18 cellular contexts compared by ENCODE assay signal in genomic region chr4:38281416-38282071, GRCh38.
DNase-seq lines count a peak whose midpoint lies in the region; ATAC-seq and TF ChIP-seq lines count a peak whose summit lies in the region.
"Had no signal": no experiment of that assay in that cellular context is flagged by ENCODE, and none has a peak within 500 bp of the region (broad histone marks: within the 10 kb centered on the region; RNA-seq: fewer than 3 reads in every experiment).

No MANE protein-coding gene starts in this region.

- H3K79me1 ChIP-seq in IMR-90 (ENCODE audit: low read depth in 1 of 2, low read length in 2 of 2), result no peaks in the 10 kb centered on the region

- peaks cover 0 to 5% (median 1%) of the 10 kb centered on the region in 4 donors for H3K4me1 Mint-ChIP-seq in naive thymus-derived CD8-positive, alpha-beta T cell

- H2BK120ac ChIP-seq in IMR-90 (ENCODE audit: low read depth, low read length), result no peak overlapping the region

- H3K9ac ChIP-seq in IMR-90 (ENCODE audit: low read depth, low read length) (no peak overlapping the region), smooth muscle cell (ENCODE audit: low read depth) (no peak overlapping the region)
- H3K9ac ChIP-seq: parathyroid adenoma had no signal

- no CpG with 5 or more reads among the region's 2 CpGs for WGBS in IMR-90 (ENCODE audit: extremely low coverage in 2 of 2, insufficient read length in 1 of 2), 2 experiments
- WGBS in smooth muscle cell (ENCODE audit: low lambda C conversion rate), result 50% methylated on average over 2 of the region's 2 CpGs

- H3K79me2 ChIP-seq in smooth muscle cell (ENCODE audit: low read depth), result no peaks in the 10 kb centered on the region
- H3K79me2 ChIP-seq: parathyroid adenoma had no signal

- no peak for TF ChIP-seq RAD21 in IMR-90 (IDR thresholded peaks at IDR 0.05; ENCODE audit: low read length)

- no peaks in the 10 kb centered on the region for H3K9me3 Mint-ChIP-seq in naive thymus-derived CD8-positive, alpha-beta T cell

- no peak overlapping the region for H4K5ac ChIP-seq in IMR-90 (ENCODE audit: low read depth, low read length)

- no peak overlapping the region for H3K23ac ChIP-seq in IMR-90 (ENCODE audit: low read depth, low read length)

- H3K14ac ChIP-seq in IMR-90 (replicated peaks; ENCODE audit: low read depth, low read length), result no peak overlapping the region

- BruUV-seq in IMR-90 (replicated peaks; lab: Mats Ljungman, UMichigan), result no TSS peak

- CTCF ChIA-PET in IMR-90 (lab: Yijun Ruan, JAX), result interaction anchor here (0.6 kb wide), 1 partner anchor 10 kb away, joined by 3 read pairs; no protein-coding TSS in a partner anchor

- no peaks in the 10 kb centered on the region for H3K27me3 Mint-ChIP-seq in naive thymus-derived CD8-positive, alpha-beta T cell
- H3K27me3 Mint-ChIP-seq: stimulated activated naive CD8-positive, alpha-beta T cell treated with anti-CD3 and anti-CD28 coated beads, Interleukin-15, Interleukin-2, amounts not matched to agents 100 ng/mL and 50 ng/mL, for 24 hours had no signal

- no peak overlapping the region for H3K27ac ChIP-seq in IMR-90 (ENCODE audit: insufficient read depth, low read length)
- no peak overlapping the region for H3K27ac ChIP-seq in brain microvascular endothelial cell
- H3K27ac ChIP-seq in smooth muscle cell (ENCODE audit: low read depth), result no peak overlapping the region
- H3K27ac ChIP-seq: heart right ventricle, parathyroid adenoma, SK-N-MC had no signal

- H3K27me3 ChIP-seq in IMR-90 (ENCODE audit: control insufficient read depth, insufficient read depth, low read length) (peaks cover 5% of the 10 kb centered on the region), brain microvascular endothelial cell (replicated peaks) (no peaks in the 10 kb centered on the region), smooth muscle cell (ENCODE audit: low read depth) (no peaks in the 10 kb centered on the region)
- H3K27me3 ChIP-seq: heart right ventricle had no signal

- H3K4me3 ChIP-seq in IMR-90 (ENCODE audit: insufficient read depth, low read depth, low read length), result no peak overlapping the region
- no peak overlapping the region for H3K4me3 ChIP-seq in brain microvascular endothelial cell (ENCODE audit: low read depth, low read length)
- no peak overlapping the region for H3K4me3 ChIP-seq in smooth muscle cell
- H3K4me3 ChIP-seq: heart right ventricle, SK-N-MC had no signal

- H3K4me2 ChIP-seq in IMR-90 (ENCODE audit: low read depth, low read length) (no peak overlapping the region), smooth muscle cell (peak overlapping the region; percentile 41)

- in situ Hi-C loops in IMR-90 (cut with MboI; ENCODE audit: low sequenced_read_pairs), result no loop called here
- in situ Hi-C loops in brain microvascular endothelial cell (cut with HindIII; ENCODE audit: low pct_ligation_motif_present, low sequenced_read_pairs), result no loop called here

- POLR2A ChIA-PET in IMR-90 (lab: Charles Lee; ENCODE audit: unreplicated experiment), result no interaction called here
- POLR2A ChIA-PET in naive thymus-derived CD8-positive, alpha-beta T cell (lab: Charles Lee), result no interaction called here

- no peak overlapping the region for H2BK20ac ChIP-seq in IMR-90 (ENCODE audit: low read depth, low read length)

- no peak overlapping the region for H2AFZ ChIP-seq in IMR-90 (replicated peaks; ENCODE audit: low read length, poor library complexity)
- H2AFZ ChIP-seq in smooth muscle cell (ENCODE audit: low read depth), result no peak overlapping the region
- H2AFZ ChIP-seq: parathyroid adenoma had no signal

- H3K4me3 Mint-ChIP-seq in naive thymus-derived CD8-positive, alpha-beta T cell, result no peak overlapping the region
- H3K4me3 Mint-ChIP-seq: activated naive CD8-positive, alpha-beta T cell treated with anti-CD3 and anti-CD28 coated beads, Interleukin-2, amount 10 ng/mL, durations not matched to agents 7 days and 5 days; CD14-positive monocyte; stimulated activated naive CD8-positive, alpha-beta T cell treated with anti-CD3 and anti-CD28 coated beads, Interleukin-15, Interleukin-2, amounts not matched to agents 100 ng/mL and 50 ng/mL, for 24 hours had no signal

- dilution Hi-C loops in IMR-90 (cut with HindIII; ENCODE audit: low sequenced_read_pairs, unreplicated experiment), result no loop called here

- H4K20me1 ChIP-seq in IMR-90 (ENCODE audit: insufficient read depth, low read length) (no peaks in the 10 kb centered on the region), smooth muscle cell (ENCODE audit: low read depth) (no peaks in the 10 kb centered on the region)

- no peak overlapping the region for H4K91ac ChIP-seq in IMR-90 (ENCODE audit: insufficient read depth, low read depth, low read length)

- H3K36me3 ChIP-seq in IMR-90 (ENCODE audit: control insufficient read depth, insufficient read depth, low read length), result no peaks in the 10 kb centered on the region
- H3K36me3 ChIP-seq in brain microvascular endothelial cell (replicated peaks), result no peaks in the 10 kb centered on the region
- no peaks in the 10 kb centered on the region for H3K36me3 ChIP-seq in smooth muscle cell (ENCODE audit: low read depth)
- H3K36me3 ChIP-seq: heart right ventricle had no signal

- peak overlapping the region in 2 of 10 donors; percentile 57 to 81 for H3K27ac Mint-ChIP-seq in naive thymus-derived CD8-positive, alpha-beta T cell
- H3K27ac Mint-ChIP-seq: activated naive CD8-positive, alpha-beta T cell treated with anti-CD3 and anti-CD28 coated beads, Interleukin-2, amount 10 ng/mL, durations not matched to agents 7 days and 5 days; stimulated activated naive CD8-positive, alpha-beta T cell treated with anti-CD3 and anti-CD28 coated beads, Interleukin-15, Interleukin-2, amounts not matched to agents 100 ng/mL and 50 ng/mL, for 24 hours had no signal

- no peaks in the 10 kb centered on the region for H3K36me3 Mint-ChIP-seq in naive thymus-derived CD8-positive, alpha-beta T cell
- H3K36me3 Mint-ChIP-seq: CD14-positive monocyte had no signal

- H3K4me1 ChIP-seq in IMR-90 (ENCODE audit: control insufficient read depth, insufficient read depth, low read length) (no peaks in the 10 kb centered on the region), smooth muscle cell (ENCODE audit: low read depth) (peaks cover 25% of the 10 kb centered on the region)
- H3K4me1 ChIP-seq: parathyroid adenoma had no signal

- H2BK15ac ChIP-seq in IMR-90 (ENCODE audit: low read depth, low read length), result no peak overlapping the region

- DNase-seq in IMR-90 (peak; percentile 14), brain microvascular endothelial cell (peak; percentile 16), iris pigment epithelial cell (ENCODE audit: low read depth) (peak; percentile 53), smooth muscle cell (lab: John Stamatoyannopoulos, UW; ENCODE audit: unreplicated experiment) (no peak), NK-92 (lab: John Stamatoyannopoulos, UW; ENCODE audit: unreplicated experiment) (no peak)
- DNase-seq in activated T-cell treated with anti-CD3 and anti-CD28 coated beads, Interleukin-2, amount 50 U/mL, for 1 hour, result no peak
- DNase-seq in naive thymus-derived CD8-positive, alpha-beta T cell, result no peak
- DNase-seq: activated CD4-positive, CD25-positive, alpha-beta regulatory T cell; activated CD8-positive, alpha-beta memory T cell treated with anti-CD3 and anti-CD28 coated beads, Interleukin-2, amount 50 U/mL, for 48 hours; activated naive CD8-positive, alpha-beta T cell treated with anti-CD3 and anti-CD28 coated beads, Interleukin-2, amount 10 ng/mL, durations not matched to agents 7 days and 5 days; heart right ventricle; NCI-H2029; stimulated activated CD4-positive, alpha-beta T cell treated with anti-CD3 and anti-CD28 coated beads, Interleukin-4, amount 100 ng/mL, for 4 hours had no signal

- H3K56ac ChIP-seq in IMR-90 (ENCODE audit: extremely low read depth, insufficient read depth, low read length), result no peak overlapping the region

- intact Hi-C loops in IMR-90 (cut with micrococcal nuclease), result no loop called here

- no peaks in the 10 kb centered on the region for H3K9me1 ChIP-seq in IMR-90 (ENCODE audit: insufficient read depth, low read length)

- H3K4ac ChIP-seq in IMR-90 (ENCODE audit: low read depth, low read length), result no peak overlapping the region

- H2AK9ac ChIP-seq in IMR-90 (replicated peaks; ENCODE audit: low read depth, low read length, poor library complexity), result no peak overlapping the region

- no peaks in the 10 kb centered on the region for H3F3A ChIP-seq in smooth muscle cell (ENCODE audit: low read depth)

- H3K18ac ChIP-seq in IMR-90 (ENCODE audit: low read depth, low read length), result no peak overlapping the region

- TF ChIP-seq CTCF in IMR-90 (conservative IDR thresholded peaks at IDR 0.05; ENCODE audit: low read depth, low read length) (no peak), brain microvascular endothelial cell (IDR thresholded peaks at IDR 0.05; ENCODE audit: low read depth, low read length, missing control alignments) (no peak), smooth muscle cell (IDR thresholded peaks at IDR 0.05; ENCODE audit: borderline replicate concordance, insufficient read depth, poor library complexity, severe bottlenecking) (no peak)

- TF ChIP-seq POLR2A in IMR-90 (IDR thresholded peaks at IDR 0.05; ENCODE audit: low read depth, low read length), result no peak

- H3K9me3 ChIP-seq in IMR-90 (ENCODE audit: control insufficient read depth, insufficient read depth, low read length) (no peaks in the 10 kb centered on the region), smooth muscle cell (replicated peaks; ENCODE audit: low read depth) (no peaks in the 10 kb centered on the region)

- no peak for ATAC-seq in IMR-90 (ENCODE audit: low read depth)
- ATAC-seq in HG03196 (IDR thresholded peaks at IDR 0.05; ENCODE audit: unreplicated experiment), result no peak
- no peak for ATAC-seq in naive thymus-derived CD8-positive, alpha-beta T cell

- H2BK5ac ChIP-seq in IMR-90 (ENCODE audit: low read depth, low read length, poor library complexity, severe bottlenecking), result no peak overlapping the region

- H2AK5ac ChIP-seq in IMR-90 (ENCODE audit: low read depth, low read length), result no peak overlapping the region

- no peak overlapping the region for H4K8ac ChIP-seq in IMR-90 (ENCODE audit: low read depth in 2 of 2, low read length in 2 of 2)

TF ChIP-seq in IMR-90, 13 proteins besides CTCF, POLR2A, EP300 and RAD21 (continues in another document):
- TF ChIP-seq CHD1 (IDR thresholded peaks at IDR 0.05; ENCODE audit: low read depth, low read length), result no peak
- no peak for TF ChIP-seq MAZ (IDR thresholded peaks at IDR 0.05; ENCODE audit: borderline replicate concordance, low read depth, low read length)
- TF ChIP-seq SMC3 (IDR thresholded peaks at IDR 0.05; ENCODE audit: low read depth, low read length), result no peak
- TF ChIP-seq RCOR1 (IDR thresholded peaks at IDR 0.05; ENCODE audit: insufficient replicate concordance, low read length), result no peak
- TF ChIP-seq FOS (IDR thresholded peaks at IDR 0.05; ENCODE audit: low read depth, low read length), result no peak
- TF ChIP-seq BHLHE40 (IDR thresholded peaks at IDR 0.05; ENCODE audit: low read depth, low read length), result no peak

Comparison
In these comparisons a context has a peak if more than half of its experiments do, and no peak if none do; other contexts are left out.
1. DNase-seq: peak in IMR-90 (single experiment), brain microvascular endothelial cell (single experiment) and iris pigment epithelial cell (single experiment); none in smooth muscle cell (single experiment), NK-92 (single experiment), activated T-cell treated with anti-CD3 and anti-CD28 coated beads, Interleukin-2, amount 50 U/mL, for 1 hour (single experiment) and naive thymus-derived CD8-positive, alpha-beta T cell (0 of 10).